Comparison of ENCODE assay signal across 21 cellular contexts in the genomic region with DNA sequence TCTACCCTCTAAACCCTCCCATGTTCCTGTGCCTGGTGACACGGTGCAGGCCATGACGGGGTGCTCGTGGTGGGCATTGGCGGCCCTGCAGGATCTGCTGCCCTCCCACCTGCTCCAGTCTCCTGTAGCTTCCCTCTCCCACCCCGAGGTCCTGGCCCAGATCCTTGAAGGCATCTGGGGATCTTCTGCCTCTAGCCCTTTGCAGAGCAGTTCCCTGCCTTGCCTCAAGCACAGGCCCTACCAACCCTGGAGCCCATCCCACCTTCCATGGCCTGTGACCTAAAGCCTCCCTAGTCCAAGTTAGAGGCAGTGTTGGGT. TPM values are rescaled to one million over a fixed set of nuclear protein-coding genes. Genes with fewer than 3 reads are reported as not detected.
"Had no signal": no experiment of that assay in that cellular context is flagged by ENCODE, and none has a peak within 500 bp of the region (broad histone marks: within the 10 kb centered on the region; RNA-seq: fewer than 3 reads in every experiment).

No MANE protein-coding gene starts in this region.

- H3K4me3 ChIP-seq: MG63, SJCRH30 had no signal

- H3K36me3 ChIP-seq: MG63, SJCRH30 had no signal

- H3K9me3 ChIP-seq: MG63, SJCRH30 had no signal

- H3K27me3 ChIP-seq: MG63 had no signal

- H3K27ac ChIP-seq: RWPE1, SJCRH30 had no signal

- DNase-seq: KBM-7, MG63, NCI-H1092, NCI-H1105 treated with DMSO at 0.1 percent for 48 hours, NCI-H1417 treated with DMSO at 0.1 percent for 48 hours, NCI-H146, NCI-H1694 treated with DMSO at 0.1 percent for 48 hours, NCI-H1930, NCI-H2081, NCI-H2107, NCI-H226, NCI-H446, NCI-H510A, NCI-H524 treated with DMSO at 0.1 percent for 48 hours, NCI-H69, NCI-H774, SHP77, SJCRH30 had no signal

RNA-seq across cellular contexts. Expression of a gene that starts 55.6 kb away (rescaled TPM):
- total RNA-seq: HT-29, LHCN-M2, SJCRH30 had no signal
